Comparison of ENCODE assay signal across 1 cellular context in the genomic region with DNA sequence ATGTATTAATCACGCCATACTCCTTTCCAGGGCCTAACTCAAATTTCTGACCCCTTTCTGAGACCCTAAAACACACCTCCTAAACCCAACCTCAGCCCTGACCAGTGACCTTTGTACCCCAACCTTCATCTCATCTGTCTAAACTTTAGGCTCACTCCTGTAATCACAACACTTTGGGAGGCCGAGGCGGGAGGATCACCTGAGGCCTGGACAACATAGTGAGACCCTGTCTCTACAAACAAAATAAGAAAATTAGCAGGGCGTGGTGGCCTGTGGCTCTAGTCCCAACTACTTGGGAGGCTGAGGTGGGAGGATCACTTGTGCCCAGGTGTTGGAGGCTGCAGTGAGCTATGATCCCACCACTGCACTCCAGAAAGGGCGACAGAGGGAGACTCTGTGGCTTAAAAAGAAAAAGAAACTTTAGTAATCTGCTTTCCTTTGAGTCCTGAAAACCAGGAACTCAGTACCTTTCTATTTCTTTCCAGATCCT.
TF ChIP-seq lines count a peak whose summit lies in the region.

No MANE protein-coding gene starts in this region.

TF ChIP-seq in K562, 482 proteins besides CTCF, POLR2A, EP300 and RAD21 (continues in another document):
- TF ChIP-seq MCM2 (IDR thresholded peaks at IDR 0.05; ENCODE audit: low read depth): no peak
- TF ChIP-seq BCOR (IDR thresholded peaks at IDR 0.05): peak; percentile 61; the same call in 1 of the 2 replicates
- TF ChIP-seq TEAD1 (CRISPR knock-in tag; IDR thresholded peaks at IDR 0.05): no peak
- no peak for TF ChIP-seq DIDO1 (tag; IDR thresholded peaks at IDR 0.05; ENCODE audit: low read depth)
- no peak for TF ChIP-seq ELF4 (CRISPR knock-in tag; IDR thresholded peaks at IDR 0.05)
- TF ChIP-seq HMG20A (CRISPR knock-in tag; conservative IDR thresholded peaks at IDR 0.05): no peak
- peak; percentile 44 to 64; a peak in 3 of 4 replicates for TF ChIP-seq KDM1A (IDR thresholded peaks at IDR 0.05)
- TF ChIP-seq CCAR2 (IDR thresholded peaks at IDR 0.05; ENCODE audit: low read depth, low read length): no peak
- TF ChIP-seq NRF1 (conservative IDR thresholded peaks at IDR 0.05 in 1 of 2, IDR thresholded peaks at IDR 0.05 in 1 of 2): no peak
- TF ChIP-seq ZNF263 (CRISPR knock-in tag; IDR thresholded peaks at IDR 0.05; ENCODE audit: borderline replicate concordance): no peak
- TF ChIP-seq SIRT6 (IDR thresholded peaks at IDR 0.05; ENCODE audit: low read depth, low read length): no peak
- TF ChIP-seq HDAC3 (IDR thresholded peaks at IDR 0.05; ENCODE audit: borderline replicate concordance, partially characterized antibody): no peak
- TF ChIP-seq CBFA2T3 (IDR thresholded peaks at IDR 0.05): no peak
- no peak for TF ChIP-seq ZNF197 (CRISPR knock-in tag; IDR thresholded peaks at IDR 0.05; ENCODE audit: low read depth)
- no peak for TF ChIP-seq SRSF9 (IDR thresholded peaks at IDR 0.05; ENCODE audit: borderline replicate concordance, low read depth, low read length)
- 0 out of 2 replicates have a peak, but pooled peaks have one; percentile 2 for TF ChIP-seq FOSL1 (tag; conservative IDR thresholded peaks at IDR 0.05)
- TF ChIP-seq SLC30A9 (CRISPR knock-in tag; IDR thresholded peaks at IDR 0.05): no peak
- no peak for TF ChIP-seq POLR2AphosphoS5 (IDR thresholded peaks at IDR 0.05; ENCODE audit: control insufficient read depth, insufficient read depth, low read depth, low read length)
- TF ChIP-seq ZNF395 (CRISPR knock-in tag; IDR thresholded peaks at IDR 0.05): no peak
- TF ChIP-seq NBN (IDR thresholded peaks at IDR 0.05; ENCODE audit: low read depth): no peak
- TF ChIP-seq KLF10 (CRISPR knock-in tag; IDR thresholded peaks at IDR 0.05): no peak
- TF ChIP-seq PTTG1 (tag; IDR thresholded peaks at IDR 0.05; ENCODE audit: low read depth): no peak
- TF ChIP-seq NCOR1 (IDR thresholded peaks at IDR 0.05): no peak
- TF ChIP-seq GATA2 (CRISPR knock-in tag; IDR thresholded peaks at IDR 0.05): no peak
- TF ChIP-seq ZNF134 (CRISPR knock-in tag; conservative IDR thresholded peaks at IDR 0.05): no peak
- TF ChIP-seq FOXJ3 (CRISPR knock-in tag; IDR thresholded peaks at IDR 0.05): no peak
- TF ChIP-seq PTBP1 (IDR thresholded peaks at IDR 0.05; ENCODE audit: low read depth, low read length): 0 out of 2 replicates have a peak, but pooled peaks have one; percentile 26
- peak; percentile 100 for TF ChIP-seq ZNF121 (CRISPR knock-in tag; conservative IDR thresholded peaks at IDR 0.05)
- no peak for TF ChIP-seq FOXP4 (CRISPR knock-in tag; IDR thresholded peaks at IDR 0.05; ENCODE audit: borderline replicate concordance)
- TF ChIP-seq, protein P1, sequence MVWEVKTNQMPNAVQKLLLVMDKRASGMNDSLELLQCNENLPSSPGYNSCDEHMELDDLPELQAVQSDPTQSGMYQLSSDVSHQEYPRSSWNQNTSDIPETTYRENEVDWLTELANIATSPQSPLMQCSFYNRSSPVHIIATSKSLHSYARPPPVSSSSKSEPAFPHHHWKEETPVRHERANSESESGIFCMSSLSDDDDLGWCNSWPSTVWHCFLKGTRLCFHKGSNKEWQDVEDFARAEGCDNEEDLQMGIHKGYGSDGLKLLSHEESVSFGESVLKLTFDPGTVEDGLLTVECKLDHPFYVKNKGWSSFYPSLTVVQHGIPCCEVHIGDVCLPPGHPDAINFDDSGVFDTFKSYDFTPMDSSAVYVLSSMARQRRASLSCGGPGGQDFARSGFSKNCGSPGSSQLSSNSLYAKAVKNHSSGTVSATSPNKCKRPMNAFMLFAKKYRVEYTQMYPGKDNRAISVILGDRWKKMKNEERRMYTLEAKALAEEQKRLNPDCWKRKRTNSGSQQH (CRISPR knock-in tag; IDR thresholded peaks at IDR 0.05): no peak
- TF ChIP-seq ZFP30 (CRISPR knock-in tag; IDR thresholded peaks at IDR 0.05; ENCODE audit: borderline replicate concordance): no peak
- peak; percentile 38; the same call in 1 of the 2 replicates for TF ChIP-seq LCOR (CRISPR knock-in tag; IDR thresholded peaks at IDR 0.05)
- no peak for TF ChIP-seq SAFB (IDR thresholded peaks at IDR 0.05; ENCODE audit: borderline replicate concordance, low read depth, low read length)
- TF ChIP-seq, protein P2, sequence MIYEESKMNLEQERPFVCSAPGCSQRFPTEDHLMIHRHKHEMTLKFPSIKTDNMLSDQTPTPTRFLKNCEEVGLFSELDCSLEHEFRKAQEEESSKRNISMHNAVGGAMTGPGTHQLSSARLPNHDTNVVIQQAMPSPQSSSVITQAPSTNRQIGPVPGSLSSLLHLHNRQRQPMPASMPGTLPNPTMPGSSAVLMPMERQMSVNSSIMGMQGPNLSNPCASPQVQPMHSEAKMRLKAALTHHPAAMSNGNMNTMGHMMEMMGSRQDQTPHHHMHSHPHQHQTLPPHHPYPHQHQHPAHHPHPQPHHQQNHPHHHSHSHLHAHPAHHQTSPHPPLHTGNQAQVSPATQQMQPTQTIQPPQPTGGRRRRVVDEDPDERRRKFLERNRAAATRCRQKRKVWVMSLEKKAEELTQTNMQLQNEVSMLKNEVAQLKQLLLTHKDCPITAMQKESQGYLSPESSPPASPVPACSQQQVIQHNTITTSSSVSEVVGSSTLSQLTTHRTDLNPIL (CRISPR knock-in tag; IDR thresholded peaks at IDR 0.05): no peak
- TF ChIP-seq CBX1 (IDR thresholded peaks at IDR 0.05; ENCODE audit: low read depth): no peak
- TF ChIP-seq SIN3B (IDR thresholded peaks at IDR 0.05; ENCODE audit: low read depth): no peak
- TF ChIP-seq ADNP (tag; IDR thresholded peaks at IDR 0.05): peak; percentile 15; the same call in 1 of the 2 replicates
- no peak for TF ChIP-seq ZNF830 (CRISPR knock-in tag; IDR thresholded peaks at IDR 0.05)
- TF ChIP-seq E4F1 (CRISPR knock-in tag; IDR thresholded peaks at IDR 0.05; ENCODE audit: borderline replicate concordance): no peak
- TF ChIP-seq ZNF24 (IDR thresholded peaks at IDR 0.05): no peak
- TF ChIP-seq IFI16 (CRISPR knock-in tag; IDR thresholded peaks at IDR 0.05): no peak
- no peak for TF ChIP-seq ZNF561 (CRISPR knock-in tag; conservative IDR thresholded peaks at IDR 0.05)
- no peak for TF ChIP-seq ZNF592 (IDR thresholded peaks at IDR 0.05)
- TF ChIP-seq SMARCA5 (IDR thresholded peaks at IDR 0.05): peak; percentile 64
- TF ChIP-seq, protein P3, sequence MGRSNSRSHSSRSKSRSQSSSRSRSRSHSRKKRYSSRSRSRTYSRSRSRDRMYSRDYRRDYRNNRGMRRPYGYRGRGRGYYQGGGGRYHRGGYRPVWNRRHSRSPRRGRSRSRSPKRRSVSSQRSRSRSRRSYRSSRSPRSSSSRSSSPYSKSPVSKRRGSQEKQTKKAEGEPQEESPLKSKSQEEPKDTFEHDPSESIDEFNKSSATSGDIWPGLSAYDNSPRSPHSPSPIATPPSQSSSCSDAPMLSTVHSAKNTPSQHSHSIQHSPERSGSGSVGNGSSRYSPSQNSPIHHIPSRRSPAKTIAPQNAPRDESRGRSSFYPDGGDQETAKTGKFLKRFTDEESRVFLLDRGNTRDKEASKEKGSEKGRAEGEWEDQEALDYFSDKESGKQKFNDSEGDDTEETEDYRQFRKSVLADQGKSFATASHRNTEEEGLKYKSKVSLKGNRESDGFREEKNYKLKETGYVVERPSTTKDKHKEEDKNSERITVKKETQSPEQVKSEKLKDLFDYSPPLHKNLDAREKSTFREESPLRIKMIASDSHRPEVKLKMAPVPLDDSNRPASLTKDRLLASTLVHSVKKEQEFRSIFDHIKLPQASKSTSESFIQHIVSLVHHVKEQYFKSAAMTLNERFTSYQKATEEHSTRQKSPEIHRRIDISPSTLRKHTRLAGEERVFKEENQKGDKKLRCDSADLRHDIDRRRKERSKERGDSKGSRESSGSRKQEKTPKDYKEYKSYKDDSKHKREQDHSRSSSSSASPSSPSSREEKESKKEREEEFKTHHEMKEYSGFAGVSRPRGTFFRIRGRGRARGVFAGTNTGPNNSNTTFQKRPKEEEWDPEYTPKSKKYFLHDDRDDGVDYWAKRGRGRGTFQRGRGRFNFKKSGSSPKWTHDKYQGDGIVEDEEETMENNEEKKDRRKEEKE (IDR thresholded peaks at IDR 0.05; ENCODE audit: borderline replicate concordance in 1 of 2, control insufficient read depth in 1 of 2, low read depth in 2 of 2, low read length in 1 of 2): no peak
- TF ChIP-seq SOX6 (IDR thresholded peaks at IDR 0.05): no peak
- TF ChIP-seq ZNF280B (CRISPR knock-in tag; IDR thresholded peaks at IDR 0.05): no peak
- no peak for TF ChIP-seq RAD51 (IDR thresholded peaks at IDR 0.05; ENCODE audit: borderline replicate concordance, low read depth)
- TF ChIP-seq C11orf30 (IDR thresholded peaks at IDR 0.05; ENCODE audit: low read depth): no peak
- TF ChIP-seq RBM25 (IDR thresholded peaks at IDR 0.05; ENCODE audit: low read depth, low read length, severe bottlenecking): peak; percentile 62
- TF ChIP-seq FOS (IDR thresholded peaks at IDR 0.05; ENCODE audit: extremely low read depth, insufficient read length): no peak
